2 cellular contexts compared by ENCODE assay signal in the genomic region with DNA sequence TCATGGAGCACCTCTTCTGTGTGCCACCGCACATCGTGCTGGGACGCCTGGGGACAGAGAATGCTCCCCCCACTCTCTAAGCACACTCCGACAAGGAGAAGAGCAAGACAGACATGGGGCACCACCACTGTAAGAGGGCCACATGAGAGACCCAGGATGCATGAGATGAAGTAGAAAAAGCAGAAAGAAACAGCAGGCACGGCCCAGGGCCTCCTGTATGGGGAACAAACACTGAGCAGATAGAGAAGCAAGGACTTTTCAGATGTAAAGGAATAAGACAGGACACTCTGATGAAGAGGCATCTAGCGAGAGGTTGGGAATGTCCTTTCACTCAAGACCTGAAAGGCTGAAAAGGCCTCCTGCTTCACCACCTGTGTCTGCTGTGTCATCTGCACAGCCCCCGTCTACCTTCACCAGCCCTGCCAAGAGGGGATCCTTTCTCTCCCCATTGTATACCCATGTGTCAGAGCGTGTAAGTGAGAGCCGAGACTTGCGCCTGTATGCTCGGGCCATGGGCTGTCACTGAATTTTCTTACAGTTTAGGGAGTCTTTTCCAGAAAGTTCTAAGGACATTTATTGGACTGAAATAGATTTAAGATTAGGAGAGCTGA.
TF ChIP-seq lines count a peak whose summit lies in the region.

No MANE protein-coding gene starts in this region.

TF ChIP-seq in H1, 55 proteins besides CTCF, POLR2A, EP300 and RAD21:
- TF ChIP-seq ASH2L (IDR thresholded peaks at IDR 0.05; ENCODE audit: low read length) = no peak
- TF ChIP-seq E2F6 (IDR thresholded peaks at IDR 0.05) = no peak
- TF ChIP-seq POLR2AphosphoS5 (IDR thresholded peaks at IDR 0.05; ENCODE audit: low read depth, low read length) = no peak
- TF ChIP-seq RFX5 (IDR thresholded peaks at IDR 0.05; ENCODE audit: borderline replicate concordance, low read depth, low read length) = no peak
- TF ChIP-seq CTBP2 (IDR thresholded peaks at IDR 0.05; ENCODE audit: borderline replicate concordance, insufficient read depth, insufficient read length, low read length) = no peak
TF ChIP-seq in H1: peak in this region for 0.

TF ChIP-seq in GM23338, 12 proteins besides CTCF, POLR2A, EP300 and RAD21:
- TF ChIP-seq EZH2phosphoT487 (IDR thresholded peaks at IDR 0.05; ENCODE audit: unreplicated experiment) (no peak), ETS1 (IDR thresholded peaks at IDR 0.05) (no peak), STAT1 (IDR thresholded peaks at IDR 0.05; ENCODE audit: unreplicated experiment) (no peak), POLR2AphosphoS5 (IDR thresholded peaks at IDR 0.05; ENCODE audit: low read depth) (no peak), JUNB (IDR thresholded peaks at IDR 0.05; ENCODE audit: unreplicated experiment) (no peak), NANOG (IDR thresholded peaks at IDR 0.05; ENCODE audit: borderline replicate concordance) (no peak), ZNF462 (CRISPR knock-in tag; IDR thresholded peaks at IDR 0.05) (no peak), ZNF114 (CRISPR knock-in tag; IDR thresholded peaks at IDR 0.05) (no peak), REST (IDR thresholded peaks at IDR 0.05; ENCODE audit: unreplicated experiment) (no peak), CREB1 (CRISPR knock-in tag; IDR thresholded peaks at IDR 0.05; ENCODE audit: low read depth) (no peak), ZNF331 (CRISPR knock-in tag; IDR thresholded peaks at IDR 0.05; ENCODE audit: low read depth) (no peak), EZH2 (IDR thresholded peaks at IDR 0.05; ENCODE audit: low read depth, unreplicated experiment) (no peak)
TF ChIP-seq in GM23338: peak in this region for 0.
